In the genomic region with DNA sequence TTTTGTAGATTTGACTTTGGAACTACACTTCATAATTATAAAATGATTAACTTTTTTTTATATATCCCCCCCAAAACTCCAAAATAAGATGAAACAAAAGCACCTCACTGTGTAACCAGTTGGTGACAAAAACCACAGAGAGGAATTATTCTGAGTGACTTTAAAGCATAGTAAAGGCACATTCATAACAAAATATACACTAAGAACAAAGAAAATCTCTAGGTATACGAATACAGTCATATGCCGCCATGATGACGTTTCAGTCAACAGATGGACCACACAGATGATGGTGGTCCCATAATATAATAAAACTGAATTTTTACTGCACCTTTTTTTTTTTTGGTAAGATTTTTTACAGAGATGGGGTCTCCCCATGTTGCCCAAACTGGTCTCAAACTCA, we compare ENCODE assay signal across 21 cellular contexts.
A peak's percentile ranks its signal among the peaks of the same experiment; 100 is the strongest.
DNase-seq lines count a peak whose midpoint lies in the region; ATAC-seq, FAIRE-seq and TF ChIP-seq lines count a peak whose summit lies in the region.
"Had no signal": no experiment of that assay in that cellular context is flagged by ENCODE, and none has a peak within 500 bp of the region (broad histone marks: within the 10 kb centered on the region; RNA-seq: fewer than 3 reads in every experiment).

No MANE protein-coding gene starts in this region.

- intact Hi-C loops in pancreas (cut with DNase I) = no loop called here

- no peak overlapping the region for H3K27ac Mint-ChIP-seq in activated T-cell treated with anti-CD3 and anti-CD28 coated beads, Interleukin-2, amount 50 U/mL, for 72 hours
- H3K27ac Mint-ChIP-seq in activated T-cell treated with anti-CD3 and anti-CD28 coated beads, Interleukin-2, amount 50 U/mL, for 24 hours = no peak overlapping the region
- H3K27ac Mint-ChIP-seq in WTC11 = peak overlapping the region; percentile 88; the same call in 1 of the 2 replicates
- H3K27ac Mint-ChIP-seq in activated T-helper 17 cell treated with anti-CD3 and anti-CD28 coated beads, Interleukin-2, amount 50 U/mL, for 72 hours = no peak overlapping the region
- no peak overlapping the region for H3K27ac Mint-ChIP-seq in neural progenitor cell
- H3K27ac Mint-ChIP-seq: CD4-positive, CD25-positive, alpha-beta regulatory T cell; CD8-positive, alpha-beta T cell had no signal

- no peak overlapping the region for H3K9ac ChIP-seq in neural progenitor cell
- H3K9ac ChIP-seq: GM23248 had no signal

- no peaks in the 10 kb centered on the region for H3K9me3 Mint-ChIP-seq in activated T-cell treated with anti-CD3 and anti-CD28 coated beads, Interleukin-2, amount 50 U/mL, for 72 hours
- H3K9me3 Mint-ChIP-seq in activated T-cell treated with anti-CD3 and anti-CD28 coated beads, Interleukin-2, amount 50 U/mL, for 24 hours = no peaks in the 10 kb centered on the region
- H3K9me3 Mint-ChIP-seq in WTC11 (no peaks in the 10 kb centered on the region), neural progenitor cell (no peaks in the 10 kb centered on the region)
- H3K9me3 Mint-ChIP-seq in activated T-helper 17 cell treated with anti-CD3 and anti-CD28 coated beads, Interleukin-2, amount 50 U/mL, for 72 hours = no peaks in the 10 kb centered on the region
- H3K9me3 Mint-ChIP-seq: CD4-positive, CD25-positive, alpha-beta regulatory T cell; CD8-positive, alpha-beta T cell had no signal

- H3K4me1 Mint-ChIP-seq in activated T-cell treated with anti-CD3 and anti-CD28 coated beads, Interleukin-2, amount 50 U/mL, for 72 hours (ENCODE audit: low read depth) = peaks cover 38% of the 10 kb centered on the region
- peaks cover 69% of the 10 kb centered on the region for H3K4me1 Mint-ChIP-seq in activated T-cell treated with anti-CD3 and anti-CD28 coated beads, Interleukin-2, amount 50 U/mL, for 24 hours (ENCODE audit: low read depth)
- H3K4me1 Mint-ChIP-seq in WTC11 = peaks cover 59% of the 10 kb centered on the region
- H3K4me1 Mint-ChIP-seq in activated T-helper 17 cell treated with anti-CD3 and anti-CD28 coated beads, Interleukin-2, amount 50 U/mL, for 72 hours = peaks cover 21% of the 10 kb centered on the region
- H3K4me1 Mint-ChIP-seq in neural progenitor cell = peaks cover 20% of the 10 kb centered on the region

- H2AFZ ChIP-seq in neural progenitor cell (replicated peaks) = no peak overlapping the region
- H2AFZ ChIP-seq: GM23248 had no signal

- H3K79me2 ChIP-seq in neural progenitor cell (ENCODE audit: low read depth) = peaks cover 99% of the 10 kb centered on the region

- FAIRE-seq in pancreas (lab: Jason Lieb, UNC) = no peak
- FAIRE-seq: GM12878, GM19239, H1 had no signal

- H3K36me3 Mint-ChIP-seq in activated T-cell treated with anti-CD3 and anti-CD28 coated beads, Interleukin-2, amount 50 U/mL, for 72 hours (ENCODE audit: insufficient read depth in 2 of 2) = no peaks in the 10 kb centered on the region
- H3K36me3 Mint-ChIP-seq in activated T-cell treated with anti-CD3 and anti-CD28 coated beads, Interleukin-2, amount 50 U/mL, for 24 hours (ENCODE audit: low read depth) = peaks cover 18% of the 10 kb centered on the region
- H3K36me3 Mint-ChIP-seq in WTC11 (no peaks in the 10 kb centered on the region), neural progenitor cell (peaks cover 4% of the 10 kb centered on the region)
- H3K36me3 Mint-ChIP-seq in activated T-helper 17 cell treated with anti-CD3 and anti-CD28 coated beads, Interleukin-2, amount 50 U/mL, for 72 hours (ENCODE audit: low read depth) = peaks cover 16% of the 10 kb centered on the region

- peaks cover 43% of the 10 kb centered on the region for H3K4me1 ChIP-seq in neural progenitor cell
- H3K4me1 ChIP-seq in pancreas = peaks cover 0 to 10% (median 2%) of the 10 kb centered on the region in 3 donors
- H3K4me1 ChIP-seq: Caco-2 had no signal

- TF ChIP-seq CTCF in WTC11 (IDR thresholded peaks at IDR 0.05) = no peak
- TF ChIP-seq CTCF in neural progenitor cell (IDR thresholded peaks at IDR 0.05) = no peak
- no peak for TF ChIP-seq CTCF in pancreas (IDR thresholded peaks at IDR 0.05)

- H4K20me1 ChIP-seq in neural progenitor cell (ENCODE audit: low read depth) = peaks cover 74% of the 10 kb centered on the region

- H3K27me3 ChIP-seq in neural progenitor cell (no peaks in the 10 kb centered on the region), pancreas (no peaks in the 10 kb centered on the region)

- H3K4me3 Mint-ChIP-seq in activated T-cell treated with anti-CD3 and anti-CD28 coated beads, Interleukin-2, amount 50 U/mL, for 72 hours = no peak overlapping the region
- no peak overlapping the region for H3K4me3 Mint-ChIP-seq in activated T-cell treated with anti-CD3 and anti-CD28 coated beads, Interleukin-2, amount 50 U/mL, for 24 hours
- no peak overlapping the region for H3K4me3 Mint-ChIP-seq in WTC11
- no peak overlapping the region for H3K4me3 Mint-ChIP-seq in activated T-helper 17 cell treated with anti-CD3 and anti-CD28 coated beads, Interleukin-2, amount 50 U/mL, for 72 hours
- H3K4me3 Mint-ChIP-seq in neural progenitor cell = no peak overlapping the region
- H3K4me3 Mint-ChIP-seq: CD8-positive, alpha-beta T cell had no signal

- peaks cover 18% of the 10 kb centered on the region for H3F3A ChIP-seq in neural progenitor cell (ENCODE audit: low read depth)

- DNase-seq in activated T-cell treated with anti-CD3 and anti-CD28 coated beads, Interleukin-2, amount 50 U/mL, for 72 hours = no peak
- DNase-seq in activated T-cell treated with anti-CD3 and anti-CD28 coated beads, Interleukin-2, amount 50 U/mL, for 24 hours = no peak
- DNase-seq in WTC11 (ENCODE audit: low spot score) = no peak
- DNase-seq in neural progenitor cell (ENCODE audit: low spot score) = no peak
- no peak for DNase-seq in pancreas
- DNase-seq in ureter (ENCODE audit: low spot score) = no peak
- no peak for DNase-seq in DMS153 (lab: John Stamatoyannopoulos, UW)
- DNase-seq: Caco-2; CD4-positive, CD25-positive, alpha-beta regulatory T cell; CD8-positive, alpha-beta T cell; DMS79; EL; GDM1; GM23248; H7; HCEC 1CT had no signal

- CTCF ChIA-PET in WTC11 (lab: Charles Lee) = no interaction called here

- 91 to 93% methylated on average over 3 of the region's 3 CpGs for WGBS in pancreas, 2 donors

- H3K9me3 ChIP-seq in neural progenitor cell (ENCODE audit: low read depth) = no peaks in the 10 kb centered on the region
- H3K9me3 ChIP-seq in pancreas = no peaks in the 10 kb centered on the region
- H3K9me3 ChIP-seq: Caco-2 had no signal

- H3K4me2 ChIP-seq in neural progenitor cell = no peak overlapping the region

- H3K27me3 Mint-ChIP-seq in activated T-cell treated with anti-CD3 and anti-CD28 coated beads, Interleukin-2, amount 50 U/mL, for 72 hours (ENCODE audit: low read depth) = no peaks in the 10 kb centered on the region
- no peaks in the 10 kb centered on the region for H3K27me3 Mint-ChIP-seq in activated T-cell treated with anti-CD3 and anti-CD28 coated beads, Interleukin-2, amount 50 U/mL, for 24 hours
- H3K27me3 Mint-ChIP-seq in WTC11 (ENCODE audit: low read depth) = no peaks in the 10 kb centered on the region
- H3K27me3 Mint-ChIP-seq in activated T-helper 17 cell treated with anti-CD3 and anti-CD28 coated beads, Interleukin-2, amount 50 U/mL, for 72 hours = no peaks in the 10 kb centered on the region
- H3K27me3 Mint-ChIP-seq in neural progenitor cell (ENCODE audit: insufficient read depth, low read depth) = no peaks in the 10 kb centered on the region
- H3K27me3 Mint-ChIP-seq: CD4-positive, CD25-positive, alpha-beta regulatory T cell had no signal

- peak; percentile 36 to 43 for ATAC-seq in activated T-cell treated with anti-CD3 and anti-CD28 coated beads, Interleukin-2, amount 50 U/mL, for 72 hours (replicated peaks in 1 of 2)
- ATAC-seq in WTC11 (no peak), pancreas (no peak)
- ATAC-seq in activated T-helper 17 cell treated with anti-CD3 and anti-CD28 coated beads, Interleukin-2, amount 50 U/mL, for 72 hours (replicated peaks) = peak; percentile 21
- ATAC-seq: CD8-positive, alpha-beta T cell; GM12878 had no signal

- H3K4me3 ChIP-seq in neural progenitor cell (no peak overlapping the region), pancreas (no peak overlapping the region)
- H3K4me3 ChIP-seq: GM12878, GM23248 had no signal

- POLR2A ChIA-PET in WTC11 (lab: Charles Lee) = no interaction called here

- H3K27ac ChIP-seq in neural progenitor cell = peak overlapping the region; percentile 0
- H3K27ac ChIP-seq in pancreas = no peak overlapping the region
- H3K27ac ChIP-seq: C4-2B, GM23248 had no signal

- H3K36me3 ChIP-seq in neural progenitor cell (no peaks in the 10 kb centered on the region), pancreas (no peaks in the 10 kb centered on the region)

TF ChIP-seq in WTC11, 78 proteins besides CTCF, POLR2A, EP300 and RAD21 (continues in another document):
- TF ChIP-seq ZNF232 (CRISPR knock-in tag; IDR thresholded peaks at IDR 0.05) = no peak
- TF ChIP-seq ZNF423 (CRISPR knock-in tag; IDR thresholded peaks at IDR 0.05) = no peak
- TF ChIP-seq KAT7 (CRISPR knock-in tag; IDR thresholded peaks at IDR 0.05; ENCODE audit: borderline replicate concordance) = no peak
- TF ChIP-seq IRF2 (CRISPR knock-in tag; IDR thresholded peaks at IDR 0.05; ENCODE audit: borderline replicate concordance, low read depth) = no peak
- TF ChIP-seq ZNF317 (CRISPR knock-in tag; IDR thresholded peaks at IDR 0.05; ENCODE audit: borderline replicate concordance, low read depth) = no peak
- TF ChIP-seq, protein P1, sequence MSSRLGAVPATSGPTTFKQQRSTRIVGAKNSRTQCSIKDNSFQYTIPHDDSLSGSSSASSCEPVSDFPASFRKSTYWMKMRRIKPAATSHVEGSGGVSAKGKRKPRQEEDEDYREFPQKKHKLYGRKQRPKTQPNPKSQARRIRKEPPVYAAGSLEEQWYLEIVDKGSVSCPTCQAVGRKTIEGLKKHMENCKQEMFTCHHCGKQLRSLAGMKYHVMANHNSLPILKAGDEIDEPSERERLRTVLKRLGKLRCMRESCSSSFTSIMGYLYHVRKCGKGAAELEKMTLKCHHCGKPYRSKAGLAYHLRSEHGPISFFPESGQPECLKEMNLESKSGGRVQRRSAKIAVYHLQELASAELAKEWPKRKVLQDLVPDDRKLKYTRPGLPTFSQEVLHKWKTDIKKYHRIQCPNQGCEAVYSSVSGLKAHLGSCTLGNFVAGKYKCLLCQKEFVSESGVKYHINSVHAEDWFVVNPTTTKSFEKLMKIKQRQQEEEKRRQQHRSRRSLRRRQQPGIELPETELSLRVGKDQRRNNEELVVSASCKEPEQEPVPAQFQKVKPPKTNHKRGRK (CRISPR knock-in tag; IDR thresholded peaks at IDR 0.05; ENCODE audit: borderline replicate concordance) = no peak
- no peak for TF ChIP-seq ETV6 (CRISPR knock-in tag; IDR thresholded peaks at IDR 0.05)
- no peak for TF ChIP-seq E2F4 (CRISPR knock-in tag; IDR thresholded peaks at IDR 0.05; ENCODE audit: borderline replicate concordance, low read depth)
- TF ChIP-seq JAZF1 (CRISPR knock-in tag; IDR thresholded peaks at IDR 0.05) = no peak

Comparison
In these comparisons a context has a peak if more than half of its experiments do, and no peak if none do; other contexts are left out.
1. ATAC-seq: peak in activated T-cell treated with anti-CD3 and anti-CD28 coated beads, Interleukin-2, amount 50 U/mL, for 72 hours (2 of 2) and activated T-helper 17 cell treated with anti-CD3 and anti-CD28 coated beads, Interleukin-2, amount 50 U/mL, for 72 hours (single experiment); none in WTC11 (single experiment) and pancreas (0 of 4).